Comparison of ENCODE assay signal across 16 cellular contexts in the genomic region with DNA sequence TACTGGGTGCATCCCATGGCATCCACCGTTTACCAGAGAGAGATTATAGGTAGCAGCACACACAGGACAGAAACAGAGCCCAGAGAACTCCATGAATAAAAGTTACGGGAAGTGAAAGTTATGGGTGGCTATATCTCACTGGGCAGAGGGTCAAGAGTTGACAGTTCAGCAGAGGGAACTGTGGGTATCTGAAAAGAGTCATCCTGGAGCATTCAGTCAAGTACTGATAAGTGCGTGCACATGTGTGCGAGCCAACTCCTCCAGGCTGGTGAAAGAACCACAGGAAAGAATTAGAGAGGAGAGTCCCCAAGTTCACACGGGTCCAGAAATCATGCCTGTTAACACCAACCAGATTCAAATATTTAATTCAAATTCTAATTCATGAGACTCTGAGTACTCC.
"Had no signal": no experiment of that assay in that cellular context is flagged by ENCODE, and none has a peak within 500 bp of the region (broad histone marks: within the 10 kb centered on the region; RNA-seq: fewer than 3 reads in every experiment).

No MANE protein-coding gene starts in this region.

- H3K9me3 Mint-ChIP-seq: dendritic cell treated with granulocyte-macrophage colony-stimulating factor and Interleukin-4, amounts not matched to agents 40 ng/mL and 50 ng/mL, for 4 days; type B pancreatic cell had no signal

- H3K27ac ChIP-seq: foreskin keratinocyte, prostate gland had no signal

- DNase-seq: activated CD4-positive, alpha-beta T cell treated with anti-CD3 and anti-CD28 coated beads, Interleukin-2, amount 50 U/mL, for 4 hours; activated naive CD4-positive, alpha-beta T cell; activated T-cell treated with anti-CD3 and anti-CD28 coated beads for 4 hours; effector memory CD4-positive, alpha-beta T cell; foreskin keratinocyte; immature natural killer cell; midbrain; right cardiac atrium; small intestine; stimulated activated CD4-positive, alpha-beta T cell treated with anti-CD3 and anti-CD28 coated beads, Interleukin-4, amount 100 ng/mL, for 4 hours; stimulated activated CD8-positive, alpha-beta memory T cell treated with anti-CD3 and anti-CD28 coated beads, Interleukin-4, amount 100 ng/mL, for 48 hours; stimulated activated naive CD4-positive, alpha-beta T cell treated with Interleukin-2 at 50 U/mL for 16 hours had no signal

- H3K4me3 Mint-ChIP-seq: dendritic cell treated with granulocyte-macrophage colony-stimulating factor and Interleukin-4, amounts not matched to agents 40 ng/mL and 50 ng/mL, for 4 days; immature natural killer cell; type B pancreatic cell had no signal

- H3K27me3 Mint-ChIP-seq: dendritic cell treated with granulocyte-macrophage colony-stimulating factor and Interleukin-4, amounts not matched to agents 40 ng/mL and 50 ng/mL, for 4 days had no signal

- H3K27ac Mint-ChIP-seq: dendritic cell treated with granulocyte-macrophage colony-stimulating factor and Interleukin-4, amounts not matched to agents 40 ng/mL and 50 ng/mL, for 4 days; immature natural killer cell; type B pancreatic cell had no signal

- H3K4me3 ChIP-seq: lung, prostate gland had no signal

- H3K36me3 ChIP-seq: prostate gland had no signal

- H3K27me3 ChIP-seq: foreskin keratinocyte had no signal

- H3K9me3 ChIP-seq: prostate gland had no signal

- H3K4me1 Mint-ChIP-seq: immature natural killer cell had no signal

- H3K4me1 ChIP-seq: foreskin keratinocyte, prostate gland had no signal

- H3K36me3 Mint-ChIP-seq: immature natural killer cell had no signal
